ENCODE assay signal across 23 cellular contexts in genomic region chr16:66044089-66044488, GRCh38.
"Had no signal": no experiment of that assay in that cellular context is flagged by ENCODE, and none has a peak within 500 bp of the region (broad histone marks: within the 10 kb centered on the region; RNA-seq: fewer than 3 reads in every experiment).

No MANE protein-coding gene starts in this region.

- H3K4me3 ChIP-seq: ascending aorta, esophagus squamous epithelium had no signal

- H3K9me3 ChIP-seq: ascending aorta, esophagus squamous epithelium had no signal

- H3K9me3 Mint-ChIP-seq: activated CD4-positive, alpha-beta memory T cell treated with anti-CD3 and anti-CD28 coated beads, Interleukin-2, amount 10 ng/mL, durations not matched to agents 7 days and 5 days; activated CD4-positive, alpha-beta T cell treated with anti-CD3 and anti-CD28 coated beads, Interleukin-2, amount 10 ng/mL, durations not matched to agents 7 days and 5 days; activated naive CD4-positive, alpha-beta T cell treated with anti-CD3 and anti-CD28 coated beads, Interleukin-2, amount 10 ng/mL, durations not matched to agents 7 days and 5 days; activated naive CD4-positive, alpha-beta T cell treated with anti-CD3 and anti-CD28 coated beads, Interleukin-2, amount 50 U/mL, for 72 hours; activated naive CD8-positive, alpha-beta T cell treated with anti-CD3 and anti-CD28 coated beads, Interleukin-2, amount 10 ng/mL, durations not matched to agents 7 days and 5 days had no signal

- H3K27ac ChIP-seq: ascending aorta, epithelial cell of prostate, esophagus squamous epithelium had no signal

- DNase-seq: activated CD4-positive, alpha-beta memory T cell treated with anti-CD3 and anti-CD28 coated beads, Interleukin-2, amount 10 ng/mL, durations not matched to agents 7 days and 5 days; activated CD4-positive, alpha-beta T cell treated with anti-CD3 and anti-CD28 coated beads for 1 hour; activated CD4-positive, alpha-beta T cell treated with anti-CD3 and anti-CD28 coated beads for 4 hours; activated CD4-positive, alpha-beta T cell treated with anti-CD3 and anti-CD28 coated beads, Interleukin-2, amount 10 ng/mL, durations not matched to agents 7 days and 5 days; activated CD4-positive, alpha-beta T cell treated with anti-CD3 and anti-CD28 coated beads, Interleukin-2, amount 50 U/mL, for 4 hours; activated CD8-positive, alpha-beta memory T cell treated with anti-CD3 and anti-CD28 coated beads, Interleukin-2, amount 50 U/mL, for 48 hours; activated gamma-delta T cell; activated naive CD4-positive, alpha-beta T cell; activated naive CD4-positive, alpha-beta T cell treated with anti-CD3 and anti-CD28 coated beads, Interleukin-2, amount 10 ng/mL, durations not matched to agents 7 days and 5 days; activated naive CD8-positive, alpha-beta T cell treated with anti-CD3 and anti-CD28 coated beads, Interleukin-2, amount 10 ng/mL, durations not matched to agents 7 days and 5 days; activated T-cell treated with anti-CD3 and anti-CD28 coated beads for 4 hours; activated T-cell treated with anti-CD3 and anti-CD28 coated beads, Interleukin-2, amount 50 U/mL, for 24 hours; activated T-cell treated with anti-CD3 and anti-CD28 coated beads, Interleukin-2, amount 50 U/mL, for 72 hours; caudate nucleus; effector CD8-positive, alpha-beta T cell; esophagus squamous epithelium; head of caudate nucleus; T-helper 2 cell had no signal

- H3K27me3 ChIP-seq: ascending aorta, esophagus squamous epithelium had no signal

- H3K36me3 Mint-ChIP-seq: activated naive CD4-positive, alpha-beta T cell treated with anti-CD3 and anti-CD28 coated beads, Interleukin-2, amount 10 ng/mL, durations not matched to agents 7 days and 5 days; activated naive CD4-positive, alpha-beta T cell treated with anti-CD3 and anti-CD28 coated beads, Interleukin-2, amount 50 U/mL, for 72 hours; activated naive CD8-positive, alpha-beta T cell treated with anti-CD3 and anti-CD28 coated beads, Interleukin-2, amount 10 ng/mL, durations not matched to agents 7 days and 5 days; brain had no signal

- H3K27ac Mint-ChIP-seq: activated CD4-positive, alpha-beta memory T cell treated with anti-CD3 and anti-CD28 coated beads, Interleukin-2, amount 10 ng/mL, durations not matched to agents 7 days and 5 days; activated CD4-positive, alpha-beta T cell treated with anti-CD3 and anti-CD28 coated beads, Interleukin-2, amount 10 ng/mL, durations not matched to agents 7 days and 5 days; activated naive CD4-positive, alpha-beta T cell treated with anti-CD3 and anti-CD28 coated beads, Interleukin-2, amount 10 ng/mL, durations not matched to agents 7 days and 5 days; activated naive CD4-positive, alpha-beta T cell treated with anti-CD3 and anti-CD28 coated beads, Interleukin-2, amount 50 U/mL, for 72 hours; activated naive CD8-positive, alpha-beta T cell treated with anti-CD3 and anti-CD28 coated beads, Interleukin-2, amount 10 ng/mL, durations not matched to agents 7 days and 5 days; activated T-cell treated with anti-CD3 and anti-CD28 coated beads, Interleukin-2, amount 50 U/mL, for 24 hours; activated T-cell treated with anti-CD3 and anti-CD28 coated beads, Interleukin-2, amount 50 U/mL, for 72 hours; brain; WTC11 had no signal

- H3K4me3 Mint-ChIP-seq: activated CD4-positive, alpha-beta memory T cell treated with anti-CD3 and anti-CD28 coated beads, Interleukin-2, amount 10 ng/mL, durations not matched to agents 7 days and 5 days; activated CD4-positive, alpha-beta T cell treated with anti-CD3 and anti-CD28 coated beads, Interleukin-2, amount 10 ng/mL, durations not matched to agents 7 days and 5 days; activated naive CD4-positive, alpha-beta T cell treated with anti-CD3 and anti-CD28 coated beads, Interleukin-2, amount 10 ng/mL, durations not matched to agents 7 days and 5 days; activated naive CD8-positive, alpha-beta T cell treated with anti-CD3 and anti-CD28 coated beads, Interleukin-2, amount 10 ng/mL, durations not matched to agents 7 days and 5 days; activated T-cell treated with anti-CD3 and anti-CD28 coated beads, Interleukin-2, amount 50 U/mL, for 24 hours; activated T-cell treated with anti-CD3 and anti-CD28 coated beads, Interleukin-2, amount 50 U/mL, for 72 hours; brain; WTC11 had no signal

- H3K4me1 Mint-ChIP-seq: activated CD4-positive, alpha-beta memory T cell treated with anti-CD3 and anti-CD28 coated beads, Interleukin-2, amount 10 ng/mL, durations not matched to agents 7 days and 5 days; activated CD4-positive, alpha-beta T cell treated with anti-CD3 and anti-CD28 coated beads, Interleukin-2, amount 10 ng/mL, durations not matched to agents 7 days and 5 days; activated naive CD4-positive, alpha-beta T cell treated with anti-CD3 and anti-CD28 coated beads, Interleukin-2, amount 10 ng/mL, durations not matched to agents 7 days and 5 days; activated naive CD8-positive, alpha-beta T cell treated with anti-CD3 and anti-CD28 coated beads, Interleukin-2, amount 10 ng/mL, durations not matched to agents 7 days and 5 days had no signal

- H3K4me1 ChIP-seq: ascending aorta, esophagus squamous epithelium had no signal

- H3K36me3 ChIP-seq: ascending aorta, esophagus squamous epithelium had no signal

- H3K27me3 Mint-ChIP-seq: activated CD4-positive, alpha-beta memory T cell treated with anti-CD3 and anti-CD28 coated beads, Interleukin-2, amount 10 ng/mL, durations not matched to agents 7 days and 5 days; activated CD4-positive, alpha-beta T cell treated with anti-CD3 and anti-CD28 coated beads, Interleukin-2, amount 10 ng/mL, durations not matched to agents 7 days and 5 days; activated naive CD4-positive, alpha-beta T cell treated with anti-CD3 and anti-CD28 coated beads, Interleukin-2, amount 10 ng/mL, durations not matched to agents 7 days and 5 days; activated naive CD8-positive, alpha-beta T cell treated with anti-CD3 and anti-CD28 coated beads, Interleukin-2, amount 10 ng/mL, durations not matched to agents 7 days and 5 days had no signal
